10 cellular contexts compared by ENCODE assay signal in genomic region chr14:100069161-100069800, GRCh38. TPM values are rescaled to one million over a fixed set of nuclear protein-coding genes. Genes with fewer than 3 reads are reported as not detected.
DNase-seq lines count a peak whose midpoint lies in the region; ATAC-seq and TF ChIP-seq lines count a peak whose summit lies in the region.
"Had no signal": no experiment of that assay in that cellular context is flagged by ENCODE, and none has a peak within 500 bp of the region (broad histone marks: within the 10 kb centered on the region; RNA-seq: fewer than 3 reads in every experiment).

No MANE protein-coding gene starts in this region.

- no peak overlapping the region for H3K4me2 ChIP-seq in Karpas-422 (ENCODE audit: low read depth, low read length, poor library complexity, severe bottlenecking)
- H3K4me2 ChIP-seq: KMS-11 had no signal

- H3K9me3 ChIP-seq in CD4-positive, CD25-positive, alpha-beta regulatory T cell (ENCODE audit: control insufficient read depth in 2 of 2, low read length in 2 of 2): no peaks in the 10 kb centered on the region
- no peaks in the 10 kb centered on the region for H3K9me3 ChIP-seq in Karpas-422 (ENCODE audit: low read length)

- no peak for TF ChIP-seq CTCF in natural killer cell (IDR thresholded peaks at IDR 0.05)

- peak overlapping the region; percentile 90 to 99 (median 94) for H3K4me3 Mint-ChIP-seq in CD4-positive, CD25-positive, alpha-beta regulatory T cell
- H3K4me3 Mint-ChIP-seq in activated T-helper 1 cell treated with anti-CD3 and anti-CD28 coated beads, Interleukin-12 subunit alpha, Interleukin-12 subunit beta, Interleukin-2, Interleukin-4 antibody, amounts not matched to agents 30 ng/mL and 10 ng/mL and 1 ng/mL, durations not matched to agents 14 hours and 24 hours and 36 hours: peak overlapping the region; percentile 88
- H3K4me3 Mint-ChIP-seq in natural killer cell: peak overlapping the region; percentile 90

- peak in 1 of 3 donors; percentile 47 for DNase-seq in CD4-positive, CD25-positive, alpha-beta regulatory T cell
- DNase-seq in Karpas-422 (no peak), natural killer cell (no peak), DMS153 treated with DMSO at 0.1 percent for 48 hours (lab: John Stamatoyannopoulos, UW; ENCODE audit: unreplicated experiment) (no peak)
- DNase-seq in activated T-helper 1 cell treated with anti-CD3 and anti-CD28 coated beads, Interleukin-12 subunit alpha, Interleukin-12 subunit beta, Interleukin-2, Interleukin-4 antibody, amounts not matched to agents 30 ng/mL and 10 ng/mL and 1 ng/mL, durations not matched to agents 14 hours and 24 hours and 36 hours (ENCODE audit: low spot score): no peak
- DNase-seq in activated CD8-positive, alpha-beta memory T cell treated with anti-CD3 and anti-CD28 coated beads, Interleukin-2, amount 50 U/mL, for 48 hours: no peak

- no peaks in the 10 kb centered on the region for H3K79me2 ChIP-seq in Karpas-422 (ENCODE audit: low read length)

- H3K4me3 ChIP-seq in CD4-positive, CD25-positive, alpha-beta regulatory T cell (ENCODE audit: low read depth, low read length): peak overlapping the region; percentile 100
- no peak overlapping the region for H3K4me3 ChIP-seq in Karpas-422 (ENCODE audit: low read length)

- intact Hi-C loops in activated T-helper 1 cell treated with anti-CD3 and anti-CD28 coated beads, Interleukin-12 subunit alpha, Interleukin-12 subunit beta, Interleukin-2, Interleukin-4 antibody, amounts not matched to agents 30 ng/mL and 10 ng/mL and 1 ng/mL, durations not matched to agents 14 hours and 24 hours and 36 hours (cut with micrococcal nuclease): loop anchor here (1.0 to 10.0 kb wide), 11 partner anchors 10 to 1894 kb away; partner anchors contain the start of genes CCDC85C, CCNK, CYP46A1 and SETD3
- intact Hi-C loops in natural killer cell (cut with micrococcal nuclease): loop anchor here (2.0 to 5.0 kb wide), 3 partner anchors 124 to 1753 kb away; partner anchors contain the start of gene YY1

- peaks cover 69% of the 10 kb centered on the region for H3K36me3 Mint-ChIP-seq in CD4-positive, CD25-positive, alpha-beta regulatory T cell
- H3K36me3 Mint-ChIP-seq in activated T-helper 1 cell treated with anti-CD3 and anti-CD28 coated beads, Interleukin-12 subunit alpha, Interleukin-12 subunit beta, Interleukin-2, Interleukin-4 antibody, amounts not matched to agents 30 ng/mL and 10 ng/mL and 1 ng/mL, durations not matched to agents 14 hours and 24 hours and 36 hours (ENCODE audit: low read depth): peaks cover 33% of the 10 kb centered on the region
- H3K36me3 Mint-ChIP-seq in natural killer cell: peaks cover 4% of the 10 kb centered on the region

- H3K9ac ChIP-seq in Karpas-422 (ENCODE audit: low read length): no peak overlapping the region
- H3K9ac ChIP-seq: KMS-11 had no signal

- no peaks in the 10 kb centered on the region for H4K20me1 ChIP-seq in Karpas-422 (ENCODE audit: insufficient read depth, low read depth, low read length)

- H3K4me1 ChIP-seq in CD4-positive, CD25-positive, alpha-beta regulatory T cell (ENCODE audit: control insufficient read depth, insufficient read depth, low read length, poor library complexity, severe bottlenecking): peaks cover 92% of the 10 kb centered on the region
- peaks cover 11% of the 10 kb centered on the region for H3K4me1 ChIP-seq in Karpas-422 (ENCODE audit: low read length)

- H2AFZ ChIP-seq in Karpas-422 (ENCODE audit: low read length): peak overlapping the region; percentile 38; the same call in 1 of the 2 replicates

- H3K27me3 Mint-ChIP-seq in CD4-positive, CD25-positive, alpha-beta regulatory T cell: no peaks in the 10 kb centered on the region
- no peaks in the 10 kb centered on the region for H3K27me3 Mint-ChIP-seq in activated T-helper 1 cell treated with anti-CD3 and anti-CD28 coated beads, Interleukin-12 subunit alpha, Interleukin-12 subunit beta, Interleukin-2, Interleukin-4 antibody, amounts not matched to agents 30 ng/mL and 10 ng/mL and 1 ng/mL, durations not matched to agents 14 hours and 24 hours and 36 hours (ENCODE audit: insufficient read depth)
- no peaks in the 10 kb centered on the region for H3K27me3 Mint-ChIP-seq in natural killer cell (ENCODE audit: low read depth in 2 of 2)

- no peaks in the 10 kb centered on the region for H3K9me3 Mint-ChIP-seq in CD4-positive, CD25-positive, alpha-beta regulatory T cell
- H3K9me3 Mint-ChIP-seq in activated T-helper 1 cell treated with anti-CD3 and anti-CD28 coated beads, Interleukin-12 subunit alpha, Interleukin-12 subunit beta, Interleukin-2, Interleukin-4 antibody, amounts not matched to agents 30 ng/mL and 10 ng/mL and 1 ng/mL, durations not matched to agents 14 hours and 24 hours and 36 hours: no peaks in the 10 kb centered on the region
- no peaks in the 10 kb centered on the region for H3K9me3 Mint-ChIP-seq in natural killer cell

- peaks cover 4 to 74% (median 39%) of the 10 kb centered on the region in 4 donors for H3K4me1 Mint-ChIP-seq in CD4-positive, CD25-positive, alpha-beta regulatory T cell
- H3K4me1 Mint-ChIP-seq in activated T-helper 1 cell treated with anti-CD3 and anti-CD28 coated beads, Interleukin-12 subunit alpha, Interleukin-12 subunit beta, Interleukin-2, Interleukin-4 antibody, amounts not matched to agents 30 ng/mL and 10 ng/mL and 1 ng/mL, durations not matched to agents 14 hours and 24 hours and 36 hours (ENCODE audit: low read depth): peaks cover 84% of the 10 kb centered on the region
- H3K4me1 Mint-ChIP-seq in natural killer cell: peaks cover 90 to 94% of the 10 kb centered on the region in 2 donors

- H3K27me3 ChIP-seq in CD4-positive, CD25-positive, alpha-beta regulatory T cell (ENCODE audit: control insufficient read depth, insufficient read depth, low read length): no peaks in the 10 kb centered on the region
- no peaks in the 10 kb centered on the region; the same call in 1 of the 2 replicates for H3K27me3 ChIP-seq in Karpas-422 (ENCODE audit: low read length)
- H3K27me3 ChIP-seq: dorsolateral prefrontal cortex had no signal

- H3K36me3 ChIP-seq in CD4-positive, CD25-positive, alpha-beta regulatory T cell (ENCODE audit: control insufficient read depth, insufficient read depth, low read length): peaks cover 43% of the 10 kb centered on the region
- no peaks in the 10 kb centered on the region for H3K36me3 ChIP-seq in Karpas-422 (ENCODE audit: insufficient read depth, low read length)

- peak overlapping the region; percentile 97 to 99 (median 98) for H3K27ac Mint-ChIP-seq in CD4-positive, CD25-positive, alpha-beta regulatory T cell
- H3K27ac Mint-ChIP-seq in activated T-helper 1 cell treated with anti-CD3 and anti-CD28 coated beads, Interleukin-12 subunit alpha, Interleukin-12 subunit beta, Interleukin-2, Interleukin-4 antibody, amounts not matched to agents 30 ng/mL and 10 ng/mL and 1 ng/mL, durations not matched to agents 14 hours and 24 hours and 36 hours: peak overlapping the region; percentile 99
- peak overlapping the region; percentile 93 for H3K27ac Mint-ChIP-seq in natural killer cell

- no peaks in the 10 kb centered on the region for H3K9me2 ChIP-seq in Karpas-422 (replicated peaks; ENCODE audit: insufficient read depth, low read length)

- ATAC-seq in CD4-positive, CD25-positive, alpha-beta regulatory T cell (ENCODE audit: low read depth in 2 of 2): no peak
- ATAC-seq in natural killer cell (no peak), HG02623 (IDR thresholded peaks at IDR 0.05; ENCODE audit: unreplicated experiment) (no peak), HG03442 (IDR thresholded peaks at IDR 0.05; ENCODE audit: unreplicated experiment) (no peak)

- H3K27ac ChIP-seq in CD4-positive, CD25-positive, alpha-beta regulatory T cell (ENCODE audit: insufficient read depth, low read length, poor library complexity, severe bottlenecking): peak overlapping the region; percentile 95
- no peak overlapping the region for H3K27ac ChIP-seq in Karpas-422 (ENCODE audit: low read length)
- H3K27ac ChIP-seq: KMS-11 had no signal

RNA-seq across cellular contexts. Expression of gene EVL, which starts 4.1 kb away (rescaled TPM):
- 1,219 TPM for total RNA-seq in CD4-positive, CD25-positive, alpha-beta regulatory T cell
- 100 to 1,000 TPM; 118 to 141 (median 136) TPM for polyA plus RNA-seq in CD4-positive, CD25-positive, alpha-beta regulatory T cell
- 3.0 and 3.5 TPM in 2 replicates for total RNA-seq in Karpas-422 (2014; rRNA removed; shearing (Covaris generic); ENCODE audit: low replicate concordance)
- total RNA-seq in activated T-helper 1 cell treated with anti-CD3 and anti-CD28 coated beads, Interleukin-12 subunit alpha, Interleukin-12 subunit beta, Interleukin-2, Interleukin-4 antibody, amounts not matched to agents 30 ng/mL and 10 ng/mL and 1 ng/mL, durations not matched to agents 14 hours and 24 hours and 36 hours: 290 and 309 TPM in 2 replicates
- total RNA-seq in natural killer cell: 1,000 to 10,000 TPM in 1 of 3 donors, 100 to 1,000 TPM in 2; 882 to 1,108 (median 986) TPM

Comparison
In these comparisons a context has a peak if more than half of its experiments do, and no peak if none do; other contexts are left out.
1. RNA of gene EVL, which starts 4.1 kb away (total RNA-seq): 1,219 TPM in CD4-positive, CD25-positive, alpha-beta regulatory T cell (single experiment), 882 to 1,108 TPM in natural killer cell and 290 to 309 TPM in activated T-helper 1 cell treated with anti-CD3 and anti-CD28 coated beads, Interleukin-12 subunit alpha, Interleukin-12 subunit beta, Interleukin-2, Interleukin-4 antibody, amounts not matched to agents 30 ng/mL and 10 ng/mL and 1 ng/mL, durations not matched to agents 14 hours and 24 hours and 36 hours; 3.0 to 3.5 TPM in Karpas-422; every median in the first group is over 10 times any median in the second.
2. Peak in every context shown above with its lines, with median percentiles within 50 percentile points of each other: H3K27ac Mint-ChIP-seq and H3K4me3 Mint-ChIP-seq.